Comparison of ENCODE assay signal across 8 cellular contexts in genomic region chr18:74147491-74147778, GRCh38. TPM values are rescaled to one million over a fixed set of nuclear protein-coding genes. Genes with fewer than 3 reads are reported as not detected.
DNase-seq lines count a peak whose midpoint lies in the region; ATAC-seq and TF ChIP-seq lines count a peak whose summit lies in the region.

No MANE protein-coding gene starts in this region.

- no peaks in the 10 kb centered on the region for H3K9me3 ChIP-seq in Caco-2
- no peaks in the 10 kb centered on the region for H3K9me3 ChIP-seq in Peyer's patch
- H3K9me3 ChIP-seq in esophagus squamous epithelium, result no peaks in the 10 kb centered on the region
- no peaks in the 10 kb centered on the region for H3K9me3 ChIP-seq in trophoblast cell (ENCODE audit: insufficient read depth, low read depth, low read length)

- H3K36me3 Mint-ChIP-seq in Caco-2 (ENCODE audit: insufficient read depth, unreplicated experiment), result peaks cover 9% of the 10 kb centered on the region

- H3K4me1 Mint-ChIP-seq in Caco-2 (ENCODE audit: low read depth, unreplicated experiment), result no peaks in the 10 kb centered on the region

- no peak overlapping the region for H2BK5ac ChIP-seq in trophoblast cell (ENCODE audit: low read depth, low read length, poor library complexity)

- peak overlapping the region; percentile 37 for H3K4me3 ChIP-seq in Caco-2 (ENCODE audit: low read depth, low read length)
- peak overlapping the region; percentile 64 to 79 (median 69) for H3K4me3 ChIP-seq in Peyer's patch
- peak overlapping the region; percentile 36 to 81 (median 72) for H3K4me3 ChIP-seq in esophagus squamous epithelium
- H3K4me3 ChIP-seq in trophoblast cell (ENCODE audit: low read depth, low read length), result peak overlapping the region; percentile 69

- no TSS peak for BruUV-seq in Caco-2 (replicated peaks; lab: Mats Ljungman, UMichigan)

- H3K14ac ChIP-seq in trophoblast cell (ENCODE audit: low read length), result no peak overlapping the region

- H2AFZ ChIP-seq in trophoblast cell (ENCODE audit: insufficient read depth, low read length, poor library complexity), result peak overlapping the region; percentile 58

- H3K4me2 ChIP-seq in trophoblast cell (ENCODE audit: low read length), result peak overlapping the region; percentile 96

- in situ Hi-C loops in G401 (cut with HindIII; ENCODE audit: low sequenced_read_pairs), result no loop called here

- peaks cover 5% of the 10 kb centered on the region for H3K79me2 ChIP-seq in trophoblast cell (ENCODE audit: control insufficient read depth, insufficient read depth, low read length, poor library complexity)

- TF ChIP-seq CTCF in Caco-2 (IDR thresholded peaks at IDR 0.05; ENCODE audit: insufficient read depth in 1 of 2, low read depth in 1 of 2, low read length in 1 of 2, severe bottlenecking in 1 of 2, unreplicated experiment in 1 of 2) (no peak), Peyer's patch (IDR thresholded peaks at IDR 0.05) (peak in 2 of 6 experiments; percentile 1 to 11), esophagus squamous epithelium (IDR thresholded peaks at IDR 0.05) (no peak)

- H3K27me3 Mint-ChIP-seq in Caco-2 (ENCODE audit: insufficient read depth, unreplicated experiment), result no peaks in the 10 kb centered on the region

- no peaks in the 10 kb centered on the region for H3K27me3 ChIP-seq in Caco-2 (replicated peaks; ENCODE audit: control insufficient read depth, insufficient read depth, low read length)
- no peaks in the 10 kb centered on the region for H3K27me3 ChIP-seq in Peyer's patch
- H3K27me3 ChIP-seq in esophagus squamous epithelium, result no peaks in the 10 kb centered on the region
- no peaks in the 10 kb centered on the region for H3K27me3 ChIP-seq in trophoblast cell (ENCODE audit: insufficient read depth, low read length)

- no peak overlapping the region for H3K18ac ChIP-seq in trophoblast cell (ENCODE audit: low read length)

- peak overlapping the region; percentile 86 to 96 (median 92) for H3K27ac ChIP-seq in Peyer's patch
- H3K27ac ChIP-seq in esophagus squamous epithelium, result peak overlapping the region in 3 of 4 donors; percentile 89 to 97 (median 95)
- H3K27ac ChIP-seq in trophoblast cell (ENCODE audit: low read depth, low read length), result no peak overlapping the region

- CTCF ChIA-PET in Caco-2 (lab: Charles Lee), result no interaction called here

- H3K36me3 ChIP-seq in Caco-2 (ENCODE audit: control insufficient read depth, insufficient read depth, low read length), result no peaks in the 10 kb centered on the region
- H3K36me3 ChIP-seq in Peyer's patch, result no peaks in the 10 kb centered on the region
- peaks cover 0 to 18% (median 0%) of the 10 kb centered on the region in 3 donors for H3K36me3 ChIP-seq in esophagus squamous epithelium
- peaks cover under 1 to 3% of the 10 kb centered on the region in 2 experiments for H3K36me3 ChIP-seq in trophoblast cell (ENCODE audit: control insufficient read depth in 1 of 2, insufficient read depth in 2 of 2, low read length in 2 of 2)

- WGBS in esophagus squamous epithelium, 2 donors, result 0% methylated on average over 1 of the region's 28 CpGs; no CpG with 5 or more reads in 1 of the 2 donors
- no CpG with 5 or more reads among the region's 28 CpGs for WGBS in trophoblast cell (ENCODE audit: extremely low coverage, insufficient coverage, insufficient read length)

- H4K12ac ChIP-seq in trophoblast cell (ENCODE audit: low read depth, low read length), result no peak overlapping the region

- H2AK5ac ChIP-seq in trophoblast cell (ENCODE audit: low read length), result no peak overlapping the region

- H3K79me1 ChIP-seq in trophoblast cell (ENCODE audit: low read length), result peaks cover 6% of the 10 kb centered on the region

- no peak overlapping the region for H2BK120ac ChIP-seq in trophoblast cell (ENCODE audit: insufficient read depth, low read length, poor library complexity)

- TF ChIP-seq POLR2A in Peyer's patch (IDR thresholded peaks at IDR 0.05) (no peak), esophagus squamous epithelium (IDR thresholded peaks at IDR 0.05) (no peak)

- intact Hi-C loops in Caco-2 (cut with micrococcal nuclease; ENCODE audit: unreplicated experiment) (loop anchor here (5.0 kb wide), 1 partner anchor 45 kb away; no protein-coding TSS in a partner anchor), esophagus squamous epithelium (cut with DNase I) (no loop called here)

- H3K27ac Mint-ChIP-seq in Caco-2 (ENCODE audit: unreplicated experiment), result peak overlapping the region; percentile 72

- H3K4ac ChIP-seq in trophoblast cell (ENCODE audit: low read depth, low read length), result no peak overlapping the region

- H3K23ac ChIP-seq in trophoblast cell (ENCODE audit: low read length), result no peak overlapping the region

- H3K9ac ChIP-seq in trophoblast cell (ENCODE audit: low read length), result no peak overlapping the region

- H4K8ac ChIP-seq in trophoblast cell (ENCODE audit: low read depth, low read length), result peak overlapping the region; percentile 71

- ATAC-seq in GM18873 (IDR thresholded peaks at IDR 0.05; ENCODE audit: low FRiP score, unreplicated experiment), result no peak
- ATAC-seq in GM21360 (IDR thresholded peaks at IDR 0.05; ENCODE audit: unreplicated experiment), result no peak

- H2BK12ac ChIP-seq in trophoblast cell (ENCODE audit: low read length), result no peak overlapping the region

- H3K9me3 Mint-ChIP-seq in Caco-2 (ENCODE audit: unreplicated experiment), result no peaks in the 10 kb centered on the region

- H3K4me3 Mint-ChIP-seq in Caco-2 (ENCODE audit: unreplicated experiment), result peak overlapping the region; percentile 89

- H3K4me1 ChIP-seq in Caco-2 (no peaks in the 10 kb centered on the region), Peyer's patch (peaks cover 0 to 28% (median 4%) of the 10 kb centered on the region in 4 donors), esophagus squamous epithelium (peaks cover 7 to 47% (median 14%) of the 10 kb centered on the region in 3 donors), trophoblast cell (ENCODE audit: control insufficient read depth in 1 of 2, insufficient read depth in 2 of 2, low read length in 2 of 2) (peaks cover 5 to 8% of the 10 kb centered on the region in 2 experiments)

- peak overlapping the region; percentile 48 for H4K91ac ChIP-seq in trophoblast cell (ENCODE audit: low read depth, low read length)

- DNase-seq in Caco-2 (no peak), Peyer's patch (no peak), esophagus squamous epithelium (lab: John Stamatoyannopoulos, UW) (no peak), trophoblast cell (no peak), G401 (ENCODE audit: low spot score) (no peak), SKM-1 (lab: John Stamatoyannopoulos, UW; ENCODE audit: unreplicated experiment) (no peak)

- POLR2A ChIA-PET in Caco-2 (lab: Charles Lee), result no interaction called here

RNA-seq across cellular contexts. Expression of gene FBXO15, which starts 0.2 kb away (rescaled TPM):
- total RNA-seq in Caco-2 (2022), result 0.29 TPM in 1 of 2 replicates, not detected in the other
- not detected for total RNA-seq in Peyer's patch
- total RNA-seq in esophagus squamous epithelium, result under 1 TPM in 3 of 4 donors, not detected in 1; 0.13 to 0.32 (median 0.19) TPM
- 0.72 and 1.0 TPM in 2 replicates for polyA plus RNA-seq in trophoblast cell (2013)
- total RNA-seq in G401 (2014; rRNA removed; shearing (Covaris generic)), result 0.18 TPM in 1 of 2 replicates, not detected in the other

RNA-seq across cellular contexts. Expression of gene TIMM21, which starts 0.9 kb away (rescaled TPM):
- total RNA-seq in Caco-2 (2022) (15.6 and 21.0 TPM in 2 replicates), Peyer's patch (10 to 100 TPM; 15.9 to 36.3 (median 22.2) TPM), esophagus squamous epithelium (10 to 100 TPM; 26.2 to 53.6 (median 31.2) TPM)
- polyA plus RNA-seq in trophoblast cell (2013), result 22.1 and 23.3 TPM in 2 replicates
- 41.9 and 44.6 TPM in 2 replicates for total RNA-seq in G401 (2014; rRNA removed; shearing (Covaris generic))
